ENCODE assay signal across 13 cellular contexts in the genomic region with DNA sequence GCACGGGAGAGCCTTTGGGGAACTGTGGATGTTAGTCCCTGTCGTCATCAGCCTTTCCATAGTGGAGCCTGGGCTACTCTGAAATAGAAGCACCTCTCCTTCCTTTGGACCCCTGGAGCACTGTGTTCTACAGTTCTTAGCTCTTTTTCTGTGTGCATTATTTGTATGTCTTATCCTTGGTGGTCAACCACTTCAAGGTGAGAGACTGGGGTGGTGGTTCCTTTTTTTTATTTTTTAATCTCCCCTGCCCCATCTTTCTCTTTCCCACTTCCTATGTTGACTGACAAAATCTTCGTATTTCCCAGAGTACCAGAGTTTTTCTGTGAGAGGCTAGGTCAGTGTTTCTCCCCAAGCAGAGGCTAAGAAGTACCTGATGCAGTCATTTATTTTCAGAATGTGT.
DNase-seq lines count a peak whose midpoint lies in the region; ATAC-seq and TF ChIP-seq lines count a peak whose summit lies in the region.
"Had no signal": no experiment of that assay in that cellular context is flagged by ENCODE, and none has a peak within 500 bp of the region (broad histone marks: within the 10 kb centered on the region; RNA-seq: fewer than 3 reads in every experiment).

No MANE protein-coding gene starts in this region.

- no peaks in the 10 kb centered on the region for H3K9me3 Mint-ChIP-seq in activated naive CD4-positive, alpha-beta T cell treated with anti-CD3 and anti-CD28 coated beads, Interleukin-2, amount 50 U/mL, for 24 hours
- peaks cover 0 to 5% of the 10 kb centered on the region in 2 donors for H3K9me3 Mint-ChIP-seq in activated naive CD4-positive, alpha-beta T cell treated with anti-CD3 and anti-CD28 coated beads, Interleukin-2, amount 50 U/mL, for 72 hours

- H3K27ac Mint-ChIP-seq in activated naive CD4-positive, alpha-beta T cell treated with anti-CD3 and anti-CD28 coated beads, Interleukin-2, amount 50 U/mL, for 24 hours = peak overlapping the region; percentile 31
- H3K27ac Mint-ChIP-seq in activated naive CD4-positive, alpha-beta T cell treated with anti-CD3 and anti-CD28 coated beads, Interleukin-2, amount 50 U/mL, for 72 hours = peak overlapping the region in 1 of 2 donors; percentile 29

- H3K9ac ChIP-seq in GM23248 (no peak overlapping the region), Karpas-422 (ENCODE audit: low read length) (no peak overlapping the region), mesenchymal stem cell (ENCODE audit: low read length) (no peak overlapping the region)

- H3K4me3 ChIP-seq in GM23248 (no peak overlapping the region), Karpas-422 (ENCODE audit: low read length) (no peak overlapping the region), mesenchymal stem cell (ENCODE audit: insufficient read depth in 1 of 2, low read depth in 1 of 2, low read length in 2 of 2) (no peak overlapping the region), foreskin fibroblast (ENCODE audit: low read depth in 1 of 2, low read length in 2 of 2) (no peak overlapping the region)

- peaks cover 78% of the 10 kb centered on the region for H3F3A ChIP-seq in GM23248 (ENCODE audit: insufficient read depth)

- peaks cover 12% of the 10 kb centered on the region for H3K36me3 Mint-ChIP-seq in activated naive CD4-positive, alpha-beta T cell treated with anti-CD3 and anti-CD28 coated beads, Interleukin-2, amount 50 U/mL, for 24 hours
- peaks cover 11 to 39% of the 10 kb centered on the region in 2 donors for H3K36me3 Mint-ChIP-seq in activated naive CD4-positive, alpha-beta T cell treated with anti-CD3 and anti-CD28 coated beads, Interleukin-2, amount 50 U/mL, for 72 hours

- H3K27ac ChIP-seq in GM23248 (peak overlapping the region; percentile 92), Karpas-422 (ENCODE audit: low read length) (no peak overlapping the region), mesenchymal stem cell (ENCODE audit: low read length, poor library complexity, severe bottlenecking) (no peak overlapping the region)

- no peak overlapping the region for H4K8ac ChIP-seq in mesenchymal stem cell (ENCODE audit: low read length)

- H3K36me3 ChIP-seq in GM23248 (ENCODE audit: low read depth) (no peaks in the 10 kb centered on the region), Karpas-422 (ENCODE audit: insufficient read depth, low read length) (no peaks in the 10 kb centered on the region; the same call in 1 of the 2 replicates), mesenchymal stem cell (ENCODE audit: control insufficient read depth in 1 of 2, insufficient read depth in 2 of 2, low read depth in 1 of 2, low read length in 2 of 2) (no peaks in the 10 kb centered on the region)
- H3K36me3 ChIP-seq: BE2C had no signal

- in situ Hi-C loops in GM23248 (cut with MboI) = no loop called here

- no peak for TF ChIP-seq CTCF in foreskin fibroblast (IDR thresholded peaks at IDR 0.05; ENCODE audit: low read depth, low read length)

- H3K9me2 ChIP-seq in GM23248 (ENCODE audit: insufficient read depth) (no peaks in the 10 kb centered on the region), Karpas-422 (replicated peaks; ENCODE audit: insufficient read depth, low read length) (no peaks in the 10 kb centered on the region)

- H2AK5ac ChIP-seq in mesenchymal stem cell (ENCODE audit: low read length, severe bottlenecking) = no peak overlapping the region

- no peak overlapping the region for H3K4me2 ChIP-seq in GM23248 (ENCODE audit: unreplicated experiment)
- peak overlapping the region; percentile 35 for H3K4me2 ChIP-seq in Karpas-422 (ENCODE audit: low read depth, low read length, poor library complexity, severe bottlenecking)
- no peak overlapping the region for H3K4me2 ChIP-seq in mesenchymal stem cell (ENCODE audit: low read length, poor library complexity, severe bottlenecking)

- H3K27me3 Mint-ChIP-seq in activated naive CD4-positive, alpha-beta T cell treated with anti-CD3 and anti-CD28 coated beads, Interleukin-2, amount 50 U/mL, for 24 hours = no peaks in the 10 kb centered on the region

- H3K4ac ChIP-seq in mesenchymal stem cell (ENCODE audit: low read depth in 1 of 2, low read length in 2 of 2) = no peak overlapping the region

- H2BK15ac ChIP-seq in mesenchymal stem cell (ENCODE audit: low read depth, poor library complexity, severe bottlenecking) = peak overlapping the region; percentile 49

- H3K79me2 ChIP-seq in GM23248 (ENCODE audit: insufficient read depth) (peaks cover 15% of the 10 kb centered on the region; the same call in 1 of the 2 replicates), Karpas-422 (ENCODE audit: low read length) (no peaks in the 10 kb centered on the region)

- peak overlapping the region; percentile 47 for H3K4me3 Mint-ChIP-seq in activated naive CD4-positive, alpha-beta T cell treated with anti-CD3 and anti-CD28 coated beads, Interleukin-2, amount 50 U/mL, for 24 hours

- no peak overlapping the region for H3K23ac ChIP-seq in mesenchymal stem cell (ENCODE audit: low read length in 2 of 2)

- H3K79me1 ChIP-seq in mesenchymal stem cell (replicated peaks; ENCODE audit: low read length, poor library complexity, severe bottlenecking) = peaks cover 2% of the 10 kb centered on the region

- no peaks in the 10 kb centered on the region for H4K20me1 ChIP-seq in GM23248 (ENCODE audit: insufficient read depth)
- H4K20me1 ChIP-seq in Karpas-422 (ENCODE audit: insufficient read depth, low read depth, low read length) = no peaks in the 10 kb centered on the region

- no peak overlapping the region for H4K91ac ChIP-seq in mesenchymal stem cell (ENCODE audit: low read length)

- WGBS in GM23248 (ENCODE audit: low coverage in 1 of 2, low lambda C conversion rate in 2 of 2, missing lambda C conversion rate in 2 of 2), 2 experiments = 95 to 97% methylated on average over 3 of the region's 3 CpGs
- 95% methylated on average over 3 of the region's 3 CpGs for WGBS in mesenchymal stem cell

- H3K4me1 ChIP-seq in GM23248 (ENCODE audit: insufficient read depth) (peaks cover 80% of the 10 kb centered on the region), Karpas-422 (ENCODE audit: low read length) (peaks cover 38% of the 10 kb centered on the region), mesenchymal stem cell (ENCODE audit: control insufficient read depth, insufficient read depth, low read depth, low read length) (peaks cover 5% of the 10 kb centered on the region)

- H3K9me3 ChIP-seq in GM23248 (ENCODE audit: low read depth) = no peaks in the 10 kb centered on the region
- no peaks in the 10 kb centered on the region for H3K9me3 ChIP-seq in Karpas-422 (ENCODE audit: low read length)
- H3K9me3 ChIP-seq in mesenchymal stem cell (ENCODE audit: control insufficient read depth, low read length) = no peaks in the 10 kb centered on the region
- H3K9me3 ChIP-seq: BE2C had no signal

- no peak overlapping the region for H3K14ac ChIP-seq in mesenchymal stem cell (ENCODE audit: low read length in 2 of 2)

- ATAC-seq in activated naive CD4-positive, alpha-beta T cell treated with anti-CD3 and anti-CD28 coated beads, Interleukin-2, amount 50 U/mL, for 72 hours = no peak
- ATAC-seq in HG03520 (IDR thresholded peaks at IDR 0.05; ENCODE audit: unreplicated experiment) = no peak

- H3K4me1 Mint-ChIP-seq in activated naive CD4-positive, alpha-beta T cell treated with anti-CD3 and anti-CD28 coated beads, Interleukin-2, amount 50 U/mL, for 24 hours = peaks cover 71% of the 10 kb centered on the region

- H2BK120ac ChIP-seq in mesenchymal stem cell (ENCODE audit: low read depth, low read length) = no peak overlapping the region

- H3K18ac ChIP-seq in mesenchymal stem cell (ENCODE audit: low read depth in 1 of 2, low read length in 2 of 2) = peak overlapping the region in 1 of 2 experiments; percentile 20

- no peak overlapping the region for H2AFZ ChIP-seq in GM23248
- H2AFZ ChIP-seq in Karpas-422 (ENCODE audit: low read length) = no peak overlapping the region
- H2AFZ ChIP-seq in mesenchymal stem cell (ENCODE audit: low read depth, low read length) = no peak overlapping the region

- peak overlapping the region in 1 of 2 experiments; percentile 38 for H2BK12ac ChIP-seq in mesenchymal stem cell (ENCODE audit: low read length in 2 of 2)

- no peak for DNase-seq in activated naive CD4-positive, alpha-beta T cell treated with anti-CD3 and anti-CD28 coated beads, Interleukin-2, amount 50 U/mL, for 72 hours (ENCODE audit: low spot score in 2 of 2)
- DNase-seq in GM23248 = no peak
- DNase-seq in Karpas-422 = no peak
- DNase-seq in mesenchymal stem cell = no peak
- no peak for DNase-seq in foreskin fibroblast
- no peak for DNase-seq in HK-2 (ENCODE audit: unreplicated experiment)
- DNase-seq: BE2C, Kasumi-1, NCI-H1417, NCI-H2029, NCI-H524 had no signal

- H3K27me3 ChIP-seq in GM23248 (replicated peaks; ENCODE audit: insufficient read depth) (no peaks in the 10 kb centered on the region), Karpas-422 (ENCODE audit: low read length) (no peaks in the 10 kb centered on the region), mesenchymal stem cell (ENCODE audit: control insufficient read depth in 1 of 2, insufficient read depth in 1 of 2, low read length in 2 of 2) (no peaks in the 10 kb centered on the region)
- H3K27me3 ChIP-seq: BE2C had no signal

- H2BK5ac ChIP-seq in mesenchymal stem cell (ENCODE audit: low read depth, low read length, poor library complexity, severe bottlenecking) = no peak overlapping the region
